In genomic region chr6:94278146-94278545, GRCh38 we compare ENCODE assay signal across 29 cellular contexts.
"Had no signal": no experiment of that assay in that cellular context is flagged by ENCODE, and none has a peak within 500 bp of the region (broad histone marks: within the 10 kb centered on the region; RNA-seq: fewer than 3 reads in every experiment).

No MANE protein-coding gene starts in this region.

- H3K4me3 Mint-ChIP-seq: activated B cell treated with CpG ODN at 0.5 μM for 24 hours; activated CD4-positive, alpha-beta T cell treated with anti-CD3 and anti-CD28 coated beads, Interleukin-2, amount 10 ng/mL, durations not matched to agents 24 days and 14 days; activated CD8-positive, alpha-beta memory T cell treated with anti-CD3 and anti-CD28 coated beads, Interleukin-2, amount 10 ng/mL, durations not matched to agents 7 days and 5 days; activated naive CD8-positive, alpha-beta T cell treated with anti-CD3 and anti-CD28 coated beads, Interleukin-2, amount 50 U/mL, for 24 hours; activated T-cell treated with anti-CD3 and anti-CD28 coated beads, Interleukin-2, amount 50 U/mL, for 24 hours; activated T-helper 1 cell treated with anti-CD3 and anti-CD28 coated beads, Interleukin-12 subunit alpha, Interleukin-12 subunit beta, Interleukin-2, Interleukin-4 antibody, amounts not matched to agents 30 ng/mL and 10 ng/mL and 1 ng/mL, durations not matched to agents 14 hours and 24 hours and 36 hours; brain; central memory CD8-positive, alpha-beta T cell had no signal

- H3K36me3 Mint-ChIP-seq: activated CD8-positive, alpha-beta memory T cell treated with anti-CD3 and anti-CD28 coated beads, Interleukin-2, amount 10 ng/mL, durations not matched to agents 7 days and 5 days; activated naive CD4-positive, alpha-beta T cell treated with anti-CD3 and anti-CD28 coated beads, Interleukin-2, amount 50 U/mL, for 72 hours; brain had no signal

- H3K27ac Mint-ChIP-seq: activated B cell treated with CpG ODN at 0.5 μM for 24 hours; activated CD4-positive, alpha-beta T cell treated with anti-CD3 and anti-CD28 coated beads, Interleukin-2, amount 10 ng/mL, durations not matched to agents 24 days and 14 days; activated CD8-positive, alpha-beta memory T cell treated with anti-CD3 and anti-CD28 coated beads, Interleukin-2, amount 10 ng/mL, durations not matched to agents 7 days and 5 days; activated naive CD4-positive, alpha-beta T cell treated with anti-CD3 and anti-CD28 coated beads, Interleukin-2, amount 50 U/mL, for 72 hours; activated naive CD8-positive, alpha-beta T cell treated with anti-CD3 and anti-CD28 coated beads, Interleukin-2, amount 50 U/mL, for 24 hours; activated T-cell treated with anti-CD3 and anti-CD28 coated beads, Interleukin-2, amount 50 U/mL, for 24 hours; activated T-helper 1 cell treated with anti-CD3 and anti-CD28 coated beads, Interleukin-12 subunit alpha, Interleukin-12 subunit beta, Interleukin-2, Interleukin-4 antibody, amounts not matched to agents 30 ng/mL and 10 ng/mL and 1 ng/mL, durations not matched to agents 14 hours and 24 hours and 36 hours; brain had no signal

- H3K9ac ChIP-seq: SK-N-SH had no signal

- H3K9me3 ChIP-seq: SK-N-SH had no signal

- H3K27me3 Mint-ChIP-seq: activated B cell treated with CpG ODN at 0.5 μM for 24 hours; activated CD4-positive, alpha-beta T cell treated with anti-CD3 and anti-CD28 coated beads, Interleukin-2, amount 10 ng/mL, durations not matched to agents 24 days and 14 days; activated CD8-positive, alpha-beta memory T cell treated with anti-CD3 and anti-CD28 coated beads, Interleukin-2, amount 10 ng/mL, durations not matched to agents 7 days and 5 days; activated naive CD8-positive, alpha-beta T cell treated with anti-CD3 and anti-CD28 coated beads, Interleukin-2, amount 50 U/mL, for 24 hours; activated T-cell treated with anti-CD3 and anti-CD28 coated beads, Interleukin-2, amount 50 U/mL, for 24 hours; brain; central memory CD8-positive, alpha-beta T cell had no signal

- H3K4me1 Mint-ChIP-seq: activated B cell treated with CpG ODN at 0.5 μM for 24 hours; activated CD4-positive, alpha-beta T cell treated with anti-CD3 and anti-CD28 coated beads, Interleukin-2, amount 10 ng/mL, durations not matched to agents 24 days and 14 days; activated CD8-positive, alpha-beta memory T cell treated with anti-CD3 and anti-CD28 coated beads, Interleukin-2, amount 10 ng/mL, durations not matched to agents 7 days and 5 days; activated naive CD8-positive, alpha-beta T cell treated with anti-CD3 and anti-CD28 coated beads, Interleukin-2, amount 50 U/mL, for 24 hours; central memory CD8-positive, alpha-beta T cell had no signal

- H3K4me2 ChIP-seq: SK-N-SH had no signal

- H3K4me3 ChIP-seq: K562 had no signal

- ATAC-seq: activated CD8-positive, alpha-beta memory T cell treated with anti-CD3 and anti-CD28 coated beads, Interleukin-2, amount 10 ng/mL, durations not matched to agents 7 days and 5 days; activated naive CD4-positive, alpha-beta T cell treated with anti-CD3 and anti-CD28 coated beads, Interleukin-2, amount 50 U/mL, for 72 hours; activated naive CD8-positive, alpha-beta T cell treated with anti-CD3 and anti-CD28 coated beads, Interleukin-2, amount 50 U/mL, for 24 hours; K562; Panc1; Right ventricle myocardium inferior had no signal

- FAIRE-seq: astrocyte, K562 had no signal

- DNase-seq: activated B cell treated with CpG ODN at 0.5 μM for 24 hours; activated CD4-positive, alpha-beta T cell treated with anti-CD3 and anti-CD28 coated beads for 1 hour; activated CD4-positive, alpha-beta T cell treated with anti-CD3 and anti-CD28 coated beads, Interleukin-2, amount 10 ng/mL, durations not matched to agents 24 days and 14 days; activated CD4-positive, alpha-beta T cell treated with anti-CD3 and anti-CD28 coated beads, Interleukin-2, amount 50 U/mL, for 48 hours; activated CD8-positive, alpha-beta memory T cell treated with anti-CD3 and anti-CD28 coated beads, Interleukin-2, amount 10 ng/mL, durations not matched to agents 7 days and 5 days; activated effector memory CD4-positive, alpha-beta T cell treated with Interleukin-2 at 50 U/mL for 16 hours; activated naive CD4-positive, alpha-beta T cell treated with Interleukin-2 at 50 U/mL for 16 hours; activated naive CD8-positive, alpha-beta T cell treated with anti-CD3 and anti-CD28 coated beads, Interleukin-2, amount 50 U/mL, for 24 hours; activated T-cell treated with anti-CD3 and anti-CD28 coated beads, Interleukin-2, amount 50 U/mL, for 24 hours; amniotic stem cell; Karpas-422; MM.1S; NCI-H1105; NCI-H1436 treated with DMSO at 0.1 percent for 48 hours; NCI-H1930; NCI-H446; NCI-H774; NK-92 treated with Interleukin-12 subunit alpha and Interleukin-12 subunit beta, amount 100 ng/mL, for 24 hours; OCI-M1; RPMI8226; SK-N-SH had no signal
